ENCODE assay signal across 8 cellular contexts in genomic region chr22:21550008-21550661, GRCh38. TPM values are rescaled to one million over a fixed set of nuclear protein-coding genes. Genes with fewer than 3 reads are reported as not detected.
DNase-seq lines count a peak whose midpoint lies in the region; ATAC-seq and TF ChIP-seq lines count a peak whose summit lies in the region.
"Not testable (repeated sequence)": the region's sequence is repeated elsewhere in the genome, so short reads cannot be mapped to it uniquely, and the experiment has no call there.
"Had no signal": no experiment of that assay in that cellular context is flagged by ENCODE, and none has a peak within 500 bp of the region (broad histone marks: within the 10 kb centered on the region; RNA-seq: fewer than 3 reads in every experiment).

No MANE protein-coding gene starts in this region.

- H3K4me3 ChIP-seq in naive thymus-derived CD4-positive, alpha-beta T cell (ENCODE audit: low read length), result not testable (repeated sequence)

- H3K27me3 Mint-ChIP-seq in activated CD8-positive, alpha-beta T cell treated with anti-CD3 and anti-CD28 coated beads for 36 hours; naive thymus-derived CD4-positive, alpha-beta T cell: not testable (repeated sequence)

- H3K27ac ChIP-seq in naive thymus-derived CD4-positive, alpha-beta T cell (ENCODE audit: low read depth, low read length), result not testable (repeated sequence)

- not testable (repeated sequence) for H3K4me3 Mint-ChIP-seq in activated CD8-positive, alpha-beta T cell treated with anti-CD3 and anti-CD28 coated beads for 36 hours; naive thymus-derived CD4-positive, alpha-beta T cell

- H3K9me3 Mint-ChIP-seq in activated CD8-positive, alpha-beta T cell treated with anti-CD3 and anti-CD28 coated beads for 36 hours; naive thymus-derived CD4-positive, alpha-beta T cell: not testable (repeated sequence)

- H3K27me3 ChIP-seq in naive thymus-derived CD4-positive, alpha-beta T cell (ENCODE audit: control insufficient read depth in 2 of 2, insufficient read depth in 2 of 2, low read length in 2 of 2), result not testable (repeated sequence)

- not testable (repeated sequence) for H3K27ac Mint-ChIP-seq in activated CD8-positive, alpha-beta T cell treated with anti-CD3 and anti-CD28 coated beads for 36 hours; naive thymus-derived CD4-positive, alpha-beta T cell

- intact Hi-C loops in activated CD8-positive, alpha-beta T cell treated with anti-CD3 and anti-CD28 coated beads for 36 hours (cut with micrococcal nuclease); Right ventricle myocardium inferior (cut with DNase I); naive thymus-derived CD4-positive, alpha-beta T cell (cut with micrococcal nuclease): not testable (repeated sequence)

- ATAC-seq in GM18867 (IDR thresholded peaks at IDR 0.05; ENCODE audit: unreplicated experiment) (peak; percentile 67), GM21381 (IDR thresholded peaks at IDR 0.05; ENCODE audit: unreplicated experiment) (peak; percentile 74), HG02759 (IDR thresholded peaks at IDR 0.05; ENCODE audit: unreplicated experiment) (peak; percentile 78), HG03432 (IDR thresholded peaks at IDR 0.05; ENCODE audit: unreplicated experiment) (peak; percentile 71), Right ventricle myocardium inferior (peak; percentile 87)
- ATAC-seq in activated CD8-positive, alpha-beta T cell treated with anti-CD3 and anti-CD28 coated beads for 36 hours, result peak; percentile 77
- ATAC-seq in naive thymus-derived CD4-positive, alpha-beta T cell, result peak; percentile 86

- H3K9me3 ChIP-seq in naive thymus-derived CD4-positive, alpha-beta T cell (ENCODE audit: control insufficient read depth in 2 of 3, low read length in 3 of 3), result not testable (repeated sequence)

- not testable (repeated sequence) for H3K4me1 ChIP-seq in naive thymus-derived CD4-positive, alpha-beta T cell (ENCODE audit: control insufficient read depth in 2 of 2, insufficient read depth in 2 of 2, low read length in 2 of 2)

- not testable (repeated sequence) for H3K36me3 ChIP-seq in naive thymus-derived CD4-positive, alpha-beta T cell (ENCODE audit: control insufficient read depth in 2 of 3, insufficient read depth in 3 of 3, low read length in 3 of 3)

- TF ChIP-seq CTCF in activated CD8-positive, alpha-beta T cell treated with anti-CD3 and anti-CD28 coated beads for 36 hours (IDR thresholded peaks at IDR 0.05), result not testable (repeated sequence)

- not testable (repeated sequence) for H3K36me3 Mint-ChIP-seq in activated CD8-positive, alpha-beta T cell treated with anti-CD3 and anti-CD28 coated beads for 36 hours (ENCODE audit: low read depth); naive thymus-derived CD4-positive, alpha-beta T cell

- CTCF ChIA-PET in activated CD8-positive, alpha-beta T cell treated with anti-CD3 and anti-CD28 coated beads for 36 hours (lab: Charles Lee); naive thymus-derived CD4-positive, alpha-beta T cell (lab: Charles Lee): not testable (repeated sequence)

- DNase-seq in activated CD8-positive, alpha-beta T cell treated with anti-CD3 and anti-CD28 coated beads for 36 hours; Right ventricle myocardium inferior (ENCODE audit: missing footprints); naive thymus-derived CD4-positive, alpha-beta T cell: not testable (repeated sequence)

- POLR2A ChIA-PET in activated CD8-positive, alpha-beta T cell treated with anti-CD3 and anti-CD28 coated beads for 36 hours (lab: Charles Lee); naive thymus-derived CD4-positive, alpha-beta T cell (lab: Charles Lee): not testable (repeated sequence)

- H3K4me1 Mint-ChIP-seq in activated CD8-positive, alpha-beta T cell treated with anti-CD3 and anti-CD28 coated beads for 36 hours (ENCODE audit: low read depth); naive thymus-derived CD4-positive, alpha-beta T cell: not testable (repeated sequence)

RNA-seq across cellular contexts. Expression of gene RIMBP3C, which starts 1.1 kb away (rescaled TPM):
- under 1 TPM in 1 of 2 experiments, not detected in 1; 0.20 TPM for total RNA-seq in activated CD8-positive, alpha-beta T cell treated with anti-CD3 and anti-CD28 coated beads for 36 hours
- not detected for total RNA-seq in Right ventricle myocardium inferior
- 1 to 10 TPM in 2 of 5 experiments, under 1 TPM in 3; 0.27 to 4.4 (median 0.77) TPM for total RNA-seq in naive thymus-derived CD4-positive, alpha-beta T cell
- 1 to 10 TPM in 1 of 2 donors, under 1 TPM in 1; 0.22 to 1.4 TPM for polyA plus RNA-seq in naive thymus-derived CD4-positive, alpha-beta T cell
- total RNA-seq: osteocyte had no signal

RNA-seq across cellular contexts. Expression of gene UBE2L3, which starts 17.4 kb away (rescaled TPM):
- 10 to 100 TPM; 50.3 to 54.9 TPM for total RNA-seq in activated CD8-positive, alpha-beta T cell treated with anti-CD3 and anti-CD28 coated beads for 36 hours
- total RNA-seq in Right ventricle myocardium inferior, result 51.0 TPM
- total RNA-seq in naive thymus-derived CD4-positive, alpha-beta T cell, result 10 to 100 TPM; 22.5 to 55.0 (median 34.2) TPM
- polyA plus RNA-seq in naive thymus-derived CD4-positive, alpha-beta T cell, result 100 to 1,000 TPM in 1 of 2 donors, 10 to 100 TPM in 1; 89.8 to 101 TPM
